8 cellular contexts compared by ENCODE assay signal in genomic region chr6:107318100-107318736, GRCh38.
DNase-seq lines count a peak whose midpoint lies in the region; ATAC-seq and TF ChIP-seq lines count a peak whose summit lies in the region.

No MANE protein-coding gene starts in this region.

- peak; percentile 68 for DNase-seq in EL
- DNase-seq in GM20000 (ENCODE audit: low spot score): peak; percentile 67
- peak; percentile 61 for DNase-seq in HuH-7 (ENCODE audit: low spot score)
- DNase-seq in PC-3: peak; percentile 53
- peak; percentile 49 for DNase-seq in astrocyte of the spinal cord (ENCODE audit: low read depth, low spot score)
- peak; percentile 82 for DNase-seq in iPS-NIHi7 (ENCODE audit: extremely low spot score)
- peak; percentile 14 to 20 for DNase-seq in stimulated activated CD4-positive, alpha-beta T cell treated with anti-CD3 and anti-CD28 coated beads, Interleukin-2, amount 100 ng/mL, for 48 hours

- ATAC-seq in PC-3 (peak; percentile 78), HG03439 (IDR thresholded peaks at IDR 0.05; ENCODE audit: unreplicated experiment) (no peak)

- H3K4me3 ChIP-seq in PC-3 (ENCODE audit: low read length) (no peak overlapping the region), astrocyte of the spinal cord (ENCODE audit: low read depth, low read length) (no peak overlapping the region)

- TF ChIP-seq CTCF in GM20000 (IDR thresholded peaks at IDR 0.05; ENCODE audit: extremely low read depth, missing control alignments) (peak; percentile 71), PC-3 (conservative IDR thresholded peaks at IDR 0.05; ENCODE audit: low read depth, low read length) (peak; percentile 67), astrocyte of the spinal cord (IDR thresholded peaks at IDR 0.05; ENCODE audit: low read depth, low read length) (peak; percentile 86)

- H2AFZ ChIP-seq in PC-3 (ENCODE audit: low read length): no peak overlapping the region

- no peak overlapping the region for H3K4me2 ChIP-seq in PC-3 (ENCODE audit: low read length)

- no peaks in the 10 kb centered on the region for H3K79me2 ChIP-seq in PC-3 (ENCODE audit: low read length)

- no peaks in the 10 kb centered on the region for H3K36me3 ChIP-seq in PC-3 (ENCODE audit: low read depth, low read length)

- POLR2A ChIA-PET in PC-3 (lab: Charles Lee; ENCODE audit: unreplicated experiment): interaction anchor here (0.7 kb wide), 1 partner anchor 258 kb away, joined by 10 read pairs; no protein-coding TSS in a partner anchor

- H3K9ac ChIP-seq in PC-3 (ENCODE audit: low read length): no peak overlapping the region

- CTCF ChIA-PET in PC-3 (lab: Charles Lee): interaction anchor here (0.5 to 1.3 kb wide), 7 partner anchors 35 to 1242 kb away, joined by 3 to 6 read pairs (median 3); partner anchors contain the start of gene PDSS2

- no peaks in the 10 kb centered on the region for H3K4me1 ChIP-seq in PC-3 (ENCODE audit: insufficient read depth, low read length)

- no peak overlapping the region for H3K27ac ChIP-seq in PC-3 (ENCODE audit: low read length)

- BruUV-seq in PC-3 (replicated peaks; lab: Mats Ljungman, UMichigan): no TSS peak

- no peaks in the 10 kb centered on the region for H3K27me3 ChIP-seq in PC-3 (ENCODE audit: low read length)

- no peaks in the 10 kb centered on the region for H3K9me2 ChIP-seq in PC-3 (replicated peaks; ENCODE audit: low read length)

- H3K9me3 ChIP-seq in PC-3 (ENCODE audit: low read length): no peaks in the 10 kb centered on the region

- no peaks in the 10 kb centered on the region for H3F3A ChIP-seq in PC-3 (ENCODE audit: low read length, unreplicated experiment)

- intact Hi-C loops in PC-3 (cut with micrococcal nuclease): loop anchor here (2.0 to 5.0 kb wide), 2 partner anchors 141 to 359 kb away; partner anchors contain the start of gene PDSS2

- no peaks in the 10 kb centered on the region for H4K20me1 ChIP-seq in PC-3 (ENCODE audit: low read length)

- in situ Hi-C loops in astrocyte of the spinal cord (cut with HindIII; ENCODE audit: low sequenced_read_pairs): no loop called here

Comparison
In these comparisons a context has a peak if more than half of its experiments do, and no peak if none do; other contexts are left out.
1. DNase-seq: peak in every context shown above with its lines; median percentile 82 in iPS-NIHi7; 68 in EL; 67 in GM20000; 61 in HuH-7; 53 in PC-3; 49 in astrocyte of the spinal cord; 17 in stimulated activated CD4-positive, alpha-beta T cell treated with anti-CD3 and anti-CD28 coated beads, Interleukin-2, amount 100 ng/mL, for 48 hours.